ENCODE assay signal across 1 cellular context in genomic region chr21:46017695-46018094, GRCh38.
TF ChIP-seq lines count a peak whose summit lies in the region.

No MANE protein-coding gene starts in this region.

TF ChIP-seq in GM12878, 131 proteins besides CTCF, POLR2A, EP300 and RAD21:
- no peak for TF ChIP-seq CUX1 (IDR thresholded peaks at IDR 0.05; ENCODE audit: insufficient replicate concordance, low read depth, low read length)
- TF ChIP-seq RAD51 (IDR thresholded peaks at IDR 0.05): no peak
- TF ChIP-seq PAX5 (IDR thresholded peaks at IDR 0.05; ENCODE audit: borderline replicate concordance, low read depth, low read length): peak; percentile 57; the same call in 1 of the 2 replicates
- TF ChIP-seq RELA (IDR thresholded peaks at IDR 0.05; ENCODE audit: borderline replicate concordance, partially characterized antibody): no peak
- TF ChIP-seq FOXK2 (IDR thresholded peaks at IDR 0.05): no peak
- no peak for TF ChIP-seq ASH2L (IDR thresholded peaks at IDR 0.05; ENCODE audit: borderline replicate concordance, low read depth)
